Comparison of ENCODE assay signal across 38 cellular contexts in the genomic region with DNA sequence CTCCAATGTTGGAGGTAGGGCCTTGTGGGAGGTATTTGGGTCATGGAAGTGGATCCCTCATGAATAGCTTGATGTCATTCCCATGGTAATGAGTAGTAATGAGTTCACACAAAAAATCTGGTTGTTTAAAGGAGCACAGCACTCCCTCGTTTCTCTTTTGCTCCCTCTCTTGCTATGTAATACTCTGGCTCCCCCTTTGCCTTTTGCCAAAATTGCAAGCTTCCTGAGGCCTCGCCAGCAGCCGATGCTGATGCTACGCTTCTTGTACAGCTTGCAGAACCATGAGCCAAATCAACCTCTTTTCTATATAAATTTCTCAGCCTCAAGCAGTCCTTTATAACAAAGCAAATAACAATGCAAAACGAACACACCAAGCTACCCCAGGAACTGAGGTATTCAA.
DNase-seq lines count a peak whose midpoint lies in the region; ATAC-seq, FAIRE-seq and TF ChIP-seq lines count a peak whose summit lies in the region.
"Had no signal": no experiment of that assay in that cellular context is flagged by ENCODE, and none has a peak within 500 bp of the region (broad histone marks: within the 10 kb centered on the region; RNA-seq: fewer than 3 reads in every experiment).

No MANE protein-coding gene starts in this region.

- no peak for TF ChIP-seq POLR2A in H1 (IDR thresholded peaks at IDR 0.05; ENCODE audit: control extremely low read depth in 1 of 2, low read depth in 2 of 2, low read length in 2 of 2)

- 71% methylated on average over 5 of the region's 5 CpGs; no CpG with 5 or more reads in 1 of the 2 experiments for WGBS in H1 (ENCODE audit: extremely low coverage in 1 of 2, insufficient coverage in 1 of 2, insufficient read length in 1 of 2, insufficient replicate concordance in 2 of 2, low coverage in 1 of 2, low lambda C conversion rate in 2 of 2, missing lambda C conversion rate in 1 of 2), 2 experiments

- TF ChIP-seq CTCF in GM23338 (conservative IDR thresholded peaks at IDR 0.05; ENCODE audit: low read depth in 2 of 2) (peak; percentile 47 to 63), Panc1 (IDR thresholded peaks at IDR 0.05) (peak; percentile 23), H1 (IDR thresholded peaks at IDR 0.05; ENCODE audit: control extremely low read depth in 1 of 3, insufficient read depth in 1 of 3, low read depth in 1 of 3, low read length in 3 of 3) (peak; percentile 5 to 49 (median 22); a peak in 3 of 4 replicates)

- no peaks in the 10 kb centered on the region for H3K23me2 ChIP-seq in H1 (ENCODE audit: low read depth, low read length)

- no peak overlapping the region for H2BK5ac ChIP-seq in H1 (ENCODE audit: low read depth, low read length)

- H3K4me2 ChIP-seq in GM23338 (no peak overlapping the region), H1 (ENCODE audit: insufficient read depth in 1 of 2, low read depth in 2 of 2, low read length in 2 of 2) (no peak overlapping the region)
- H3K4me2 ChIP-seq: SK-N-SH had no signal

- POLR2A ChIA-PET in Panc1 (lab: Charles Lee) (no interaction called here), H1 (lab: Charles Lee; ENCODE audit: partially characterized antibody) (interaction anchor here (0.6 kb wide), 1 partner anchor 100 kb away, joined by 3 read pairs; no protein-coding TSS in a partner anchor)

- H3K36me3 Mint-ChIP-seq in GM23338 (ENCODE audit: low read depth): no peaks in the 10 kb centered on the region
- H3K36me3 Mint-ChIP-seq: activated CD4-positive, alpha-beta memory T cell treated with anti-CD3 and anti-CD28 coated beads for 36 hours; brain; mesothelial cell of epicardium; naive B cell had no signal

- H4K5ac ChIP-seq in H1 (ENCODE audit: insufficient read length, low read depth, low read length): no peak overlapping the region

- no peaks in the 10 kb centered on the region for H4K20me1 ChIP-seq in GM23338 (replicated peaks; ENCODE audit: insufficient read depth)
- no peaks in the 10 kb centered on the region for H4K20me1 ChIP-seq in H1 (replicated peaks in 1 of 2; ENCODE audit: control insufficient read depth in 1 of 2, insufficient read depth in 2 of 2, low read length in 2 of 2)

- BruUV-seq in Panc1 (replicated peaks; lab: Mats Ljungman, UMichigan): no TSS peak

- no peaks in the 10 kb centered on the region for H3K79me2 ChIP-seq in GM23338 (replicated peaks; ENCODE audit: insufficient read depth)
- H3K79me2 ChIP-seq in H1 (ENCODE audit: control insufficient read depth in 1 of 2, insufficient read depth in 2 of 2, low read length in 2 of 2): no peaks in the 10 kb centered on the region

- H3K4me1 ChIP-seq in GM23338 (ENCODE audit: insufficient read depth): no peaks in the 10 kb centered on the region
- H3K4me1 ChIP-seq in Panc1 (ENCODE audit: control insufficient read depth, insufficient read depth, low read length): no peaks in the 10 kb centered on the region
- H3K4me1 ChIP-seq in H1 (replicated peaks in 1 of 4; ENCODE audit: control insufficient read depth in 3 of 4, insufficient read depth in 4 of 4, low read length in 3 of 4): no peaks in the 10 kb centered on the region
- H3K4me1 ChIP-seq: adrenal gland, esophagus squamous epithelium, foreskin keratinocyte, heart right ventricle, right atrium auricular region, testis had no signal

- no peak overlapping the region for H3K23ac ChIP-seq in H1 (ENCODE audit: insufficient read length)

- no peaks in the 10 kb centered on the region; the same call in 1 of the 2 replicates for H3K9me2 ChIP-seq in GM23338 (ENCODE audit: insufficient read depth)
- H3K9me2 ChIP-seq: SK-N-SH had no signal

- no peak overlapping the region for H2BK15ac ChIP-seq in H1 (ENCODE audit: low read length)

- intact Hi-C loops in Panc1 (cut with micrococcal nuclease; ENCODE audit: unreplicated experiment): no loop called here

- no peak overlapping the region for H2BK120ac ChIP-seq in H1 (replicated peaks; ENCODE audit: low read depth, low read length)

- H3K36me3 ChIP-seq in GM23338 (ENCODE audit: insufficient read depth) (no peaks in the 10 kb centered on the region), Panc1 (ENCODE audit: control insufficient read depth, insufficient read depth, low read length) (no peaks in the 10 kb centered on the region; the same call in 1 of the 2 replicates), H1 (ENCODE audit: control insufficient read depth in 2 of 4, insufficient read depth in 4 of 4, low read length in 3 of 4) (no peaks in the 10 kb centered on the region)
- H3K36me3 ChIP-seq: adrenal gland, esophagus squamous epithelium, heart right ventricle, neutrophil, right atrium auricular region had no signal

- H3K9me3 ChIP-seq in Panc1 (ENCODE audit: control insufficient read depth, insufficient read depth, low read depth, low read length) (no peaks in the 10 kb centered on the region), H1 (ENCODE audit: insufficient read depth in 2 of 2, low read depth in 1 of 2, low read length in 1 of 2) (no peaks in the 10 kb centered on the region)
- H3K9me3 ChIP-seq: adrenal gland, Caco-2, esophagus squamous epithelium, heart right ventricle, neutrophil, right atrium auricular region, SK-N-SH, testis had no signal

- in situ Hi-C loops in ACHN (cut with HindIII; ENCODE audit: low pct_ligation_motif_present, low pct_unique_long_range_greater_than_20kb, low sequenced_read_pairs): no loop called here
- in situ Hi-C loops in Panc1 (cut with HindIII; ENCODE audit: low pct_unique_long_range_greater_than_20kb, low sequenced_read_pairs): no loop called here

- H3K4me3 Mint-ChIP-seq in GM23338: no peak overlapping the region
- H3K4me3 Mint-ChIP-seq: activated CD4-positive, alpha-beta memory T cell treated with anti-CD3 and anti-CD28 coated beads for 36 hours; activated T-helper 1 cell treated with anti-CD3 and anti-CD28 coated beads, Interleukin-12 subunit alpha, Interleukin-12 subunit beta, Interleukin-2, Interleukin-4 antibody, amounts not matched to agents 30 ng/mL and 10 ng/mL and 1 ng/mL, durations not matched to agents 14 hours and 24 hours and 36 hours; brain; mesothelial cell of epicardium; naive B cell; stimulated activated naive CD8-positive, alpha-beta T cell treated with anti-CD3 and anti-CD28 coated beads, Interleukin-15, Interleukin-2, amounts not matched to agents 100 ng/mL and 50 ng/mL, for 24 hours had no signal

- FAIRE-seq in H1 (lab: Jason Lieb, UNC): peak; percentile 13
- FAIRE-seq: GM19239, urothelium cell line had no signal

- H3K9me3 Mint-ChIP-seq in GM23338: no peaks in the 10 kb centered on the region
- H3K9me3 Mint-ChIP-seq: activated CD4-positive, alpha-beta memory T cell treated with anti-CD3 and anti-CD28 coated beads for 36 hours; activated T-helper 1 cell treated with anti-CD3 and anti-CD28 coated beads, Interleukin-12 subunit alpha, Interleukin-12 subunit beta, Interleukin-2, Interleukin-4 antibody, amounts not matched to agents 30 ng/mL and 10 ng/mL and 1 ng/mL, durations not matched to agents 14 hours and 24 hours and 36 hours; stimulated activated naive CD8-positive, alpha-beta T cell treated with anti-CD3 and anti-CD28 coated beads, Interleukin-15, Interleukin-2, amounts not matched to agents 100 ng/mL and 50 ng/mL, for 24 hours had no signal

- no peak overlapping the region for H3K27ac ChIP-seq in GM23338 (ENCODE audit: low read depth)
- H3K27ac ChIP-seq in Panc1 (ENCODE audit: low read length): no peak overlapping the region
- H3K27ac ChIP-seq in H1 (ENCODE audit: low read depth, low read length): no peak overlapping the region
- H3K27ac ChIP-seq: adrenal gland, esophagus squamous epithelium, foreskin keratinocyte, heart right ventricle, HL-60, neutrophil, right atrium auricular region, testis had no signal

- no peak overlapping the region for H3K9ac ChIP-seq in H1 (replicated peaks in 1 of 4; ENCODE audit: extremely low read depth in 1 of 4, low read depth in 3 of 4, low read length in 3 of 4)
- H3K9ac ChIP-seq: SK-N-SH had no signal

- H2AFZ ChIP-seq in GM23338 (no peak overlapping the region), H1 (ENCODE audit: low read length) (no peak overlapping the region)

- H3K4ac ChIP-seq in H1 (replicated peaks; ENCODE audit: insufficient read length, low read depth, low read length): no peak overlapping the region

- no peak overlapping the region for H2BK20ac ChIP-seq in H1 (ENCODE audit: low read length)

- no peak overlapping the region for H3K18ac ChIP-seq in H1 (ENCODE audit: extremely low read depth, low read length)

- H2BK12ac ChIP-seq in H1 (ENCODE audit: low read depth, low read length): no peak overlapping the region

- TF ChIP-seq EP300 in H1 (IDR thresholded peaks at IDR 0.05; ENCODE audit: borderline replicate concordance in 1 of 2, low read depth in 2 of 2, low read length in 2 of 2): no peak

- no peaks in the 10 kb centered on the region for H3F3A ChIP-seq in GM23338 (replicated peaks; ENCODE audit: low read depth)

- no peak overlapping the region for H3K4me3 ChIP-seq in GM23338
- H3K4me3 ChIP-seq in Panc1 (ENCODE audit: low read depth in 2 of 2, low read length in 2 of 2): no peak overlapping the region
- no peak overlapping the region for H3K4me3 ChIP-seq in H1 (ENCODE audit: extremely low read depth in 1 of 4, insufficient read depth in 2 of 4, low read depth in 3 of 4, low read length in 4 of 4)
- H3K4me3 ChIP-seq: adrenal gland, esophagus squamous epithelium, heart right ventricle, right atrium auricular region, testis had no signal

- H2AK5ac ChIP-seq in H1 (ENCODE audit: low read depth, low read length): no peak overlapping the region

- ATAC-seq in GM23338 (peak; percentile 58; the same call in 2 of the 3 replicates), Panc1 (no peak)
- ATAC-seq: foreskin keratinocyte, heart right ventricle, Right ventricle myocardium inferior had no signal

- H3K14ac ChIP-seq in H1 (ENCODE audit: insufficient read length): no peak overlapping the region

- no peaks in the 10 kb centered on the region for H3K79me1 ChIP-seq in H1 (ENCODE audit: low read depth, low read length)

- no peak overlapping the region for H3K56ac ChIP-seq in H1 (replicated peaks; ENCODE audit: insufficient read length, low read depth, low read length)

- TF ChIP-seq RAD21 in H1 (IDR thresholded peaks at IDR 0.05 in 1 of 2, conservative IDR thresholded peaks at IDR 0.05 in 1 of 2; ENCODE audit: low read depth in 2 of 2, low read length in 2 of 2): peak; percentile 62 to 65

- no peaks in the 10 kb centered on the region for H3K27me3 Mint-ChIP-seq in GM23338 (ENCODE audit: insufficient read depth, low read depth, poor library complexity)
- H3K27me3 Mint-ChIP-seq: brain had no signal

- DNase-seq in ACHN (peak; percentile 4), GM23338 (ENCODE audit: low spot score) (peak; percentile 69), Panc1 (ENCODE audit: low read depth, low spot score) (no peak), H1 (ENCODE audit: low read depth in 1 of 2, low spot score in 2 of 2) (peak in 1 of 2 experiments; percentile 52), NCI-H1417 treated with DMSO at 0.1 percent for 48 hours (lab: John Stamatoyannopoulos, UW) (no peak), foreskin melanocyte (no peak)
- no peak for DNase-seq in stimulated activated CD4-positive, alpha-beta T cell treated with anti-CD3 and anti-CD28 coated beads, Interleukin-2, amount 100 ng/mL, for 24 hours
- DNase-seq: activated CD4-positive, alpha-beta memory T cell treated with anti-CD3 and anti-CD28 coated beads for 36 hours; activated CD4-positive, CD25-positive, alpha-beta regulatory T cell treated with anti-CD3 and anti-CD28 coated beads, Interleukin-2, amount 50 U/mL, for 72 hours; activated CD8-positive, alpha-beta memory T cell treated with anti-CD3 and anti-CD28 coated beads, Interleukin-2, amount 50 U/mL, for 4 hours; activated naive CD4-positive, alpha-beta T cell treated with Interleukin-2 at 50 U/mL for 16 hours; adrenal gland; C1 segment of cervical spinal cord; Caco-2; DND-41; esophagus squamous epithelium; foreskin keratinocyte; GOT3; heart right ventricle; Kasumi-1; naive B cell; NCI-H1436 treated with DMSO at 0.1 percent for 48 hours; NCI-H510A treated with DMSO at 0.1 percent for 48 hours; OCI-M1; posterior cingulate gyrus; SK-N-SH; stimulated activated CD4-positive, alpha-beta T cell treated with anti-CD3 and anti-CD28 coated beads, Interleukin-1b, Interleukin-23, amount 100 ng/mL, for 48 hours; testis had no signal

- CTCF ChIA-PET in Panc1 (lab: Charles Lee): no interaction called here
- CTCF ChIA-PET in H1 (lab: Charles Lee; ENCODE audit: partially characterized antibody): interaction anchor here (0.7 to 2.1 kb wide), 12 partner anchors 9 to 484 kb away, joined by 3 to 7 read pairs (median 3); no protein-coding TSS in a partner anchor

- H3K27me3 ChIP-seq in GM23338 (ENCODE audit: insufficient read depth): no peaks in the 10 kb centered on the region
- no peaks in the 10 kb centered on the region for H3K27me3 ChIP-seq in Panc1 (ENCODE audit: control insufficient read depth, insufficient read depth, low read length)
- no peaks in the 10 kb centered on the region for H3K27me3 ChIP-seq in H1 (replicated peaks in 1 of 4; ENCODE audit: control insufficient read depth in 3 of 4, extremely low read depth in 1 of 4, insufficient read depth in 3 of 4, low read length in 3 of 4)
- H3K27me3 ChIP-seq: adrenal gland, esophagus squamous epithelium, foreskin keratinocyte, neutrophil, right atrium auricular region, testis had no signal

- no peaks in the 10 kb centered on the region for H3K4me1 Mint-ChIP-seq in GM23338
- H3K4me1 Mint-ChIP-seq: brain, naive B cell had no signal

- no peak overlapping the region for H4K8ac ChIP-seq in H1 (ENCODE audit: extremely low read depth, insufficient read depth, low read length)

- H4K91ac ChIP-seq in H1 (replicated peaks; ENCODE audit: insufficient read length, low read length): no peak overlapping the region

- no peak overlapping the region for H3K27ac Mint-ChIP-seq in GM23338
- H3K27ac Mint-ChIP-seq: activated CD4-positive, alpha-beta memory T cell treated with anti-CD3 and anti-CD28 coated beads for 36 hours; activated T-helper 1 cell treated with anti-CD3 and anti-CD28 coated beads, Interleukin-12 subunit alpha, Interleukin-12 subunit beta, Interleukin-2, Interleukin-4 antibody, amounts not matched to agents 30 ng/mL and 10 ng/mL and 1 ng/mL, durations not matched to agents 14 hours and 24 hours and 36 hours; brain; mesothelial cell of epicardium; naive B cell; stimulated activated naive CD8-positive, alpha-beta T cell treated with anti-CD3 and anti-CD28 coated beads, Interleukin-15, Interleukin-2, amounts not matched to agents 100 ng/mL and 50 ng/mL, for 24 hours had no signal

Comparison
In these comparisons a context has a peak if more than half of its experiments do, and no peak if none do; other contexts are left out.
1. DNase-seq: peak in ACHN (single experiment) and GM23338 (single experiment); none in Panc1 (single experiment), NCI-H1417 treated with DMSO at 0.1 percent for 48 hours (single experiment), stimulated activated CD4-positive, alpha-beta T cell treated with anti-CD3 and anti-CD28 coated beads, Interleukin-2, amount 100 ng/mL, for 24 hours (0 of 2) and foreskin melanocyte (single experiment).
2. Peak in every context shown above with its lines, with median percentiles within 50 percentile points of each other: CTCF ChIP-seq.